ENCODE assay signal across 15 cellular contexts in genomic region chr2:54461251-54461650, GRCh38. TPM values are rescaled to one million over a fixed set of nuclear protein-coding genes. Genes with fewer than 3 reads are reported as not detected.
DNase-seq lines count a peak whose midpoint lies in the region; ATAC-seq, FAIRE-seq and TF ChIP-seq lines count a peak whose summit lies in the region.
"Had no signal": no experiment of that assay in that cellular context is flagged by ENCODE, and none has a peak within 500 bp of the region (broad histone marks: within the 10 kb centered on the region; RNA-seq: fewer than 3 reads in every experiment).

No MANE protein-coding gene starts in this region.

- H3K4me3 Mint-ChIP-seq in natural killer cell treated with Interleukin-12 subunit alpha and Interleukin-12 subunit beta and Interleukin-15 and Interleukin-18, amount 100 ng/mL, for 72 hours, result no peak overlapping the region
- H3K4me3 Mint-ChIP-seq: activated CD8-positive, alpha-beta memory T cell treated with anti-CD3 and anti-CD28 coated beads, Interleukin-2, amount 10 ng/mL, durations not matched to agents 7 days and 5 days; activated naive CD8-positive, alpha-beta T cell treated with anti-CD3 and anti-CD28 coated beads for 36 hours had no signal

- H3K4me3 ChIP-seq in AG10803 (ENCODE audit: low read length) (no peak overlapping the region), psoas muscle (peak overlapping the region; percentile 85)
- H3K4me3 ChIP-seq: GM12878 had no signal

- H3K36me3 ChIP-seq in psoas muscle (ENCODE audit: insufficient read depth in 1 of 2, low read depth in 1 of 2), result no peaks in the 10 kb centered on the region
- H3K36me3 ChIP-seq: BE2C had no signal

- peak overlapping the region; percentile 87 for H3K27ac ChIP-seq in psoas muscle
- H3K27ac ChIP-seq: RWPE1 had no signal

- no peaks in the 10 kb centered on the region for H3K36me3 Mint-ChIP-seq in natural killer cell treated with Interleukin-12 subunit alpha and Interleukin-12 subunit beta and Interleukin-15 and Interleukin-18, amount 100 ng/mL, for 72 hours
- H3K36me3 Mint-ChIP-seq: activated CD8-positive, alpha-beta memory T cell treated with anti-CD3 and anti-CD28 coated beads, Interleukin-2, amount 10 ng/mL, durations not matched to agents 7 days and 5 days; activated naive CD8-positive, alpha-beta T cell treated with anti-CD3 and anti-CD28 coated beads for 36 hours had no signal

- H3K27ac Mint-ChIP-seq in natural killer cell treated with Interleukin-12 subunit alpha and Interleukin-12 subunit beta and Interleukin-15 and Interleukin-18, amount 100 ng/mL, for 72 hours, result no peak overlapping the region
- H3K27ac Mint-ChIP-seq: activated CD8-positive, alpha-beta memory T cell treated with anti-CD3 and anti-CD28 coated beads, Interleukin-2, amount 10 ng/mL, durations not matched to agents 7 days and 5 days; activated naive CD8-positive, alpha-beta T cell treated with anti-CD3 and anti-CD28 coated beads for 36 hours had no signal

- ATAC-seq in psoas muscle (peak in 3 of 4 donors; percentile 14 to 58 (median 55)), GM18511 (IDR thresholded peaks at IDR 0.05; ENCODE audit: unreplicated experiment) (no peak)
- ATAC-seq in natural killer cell treated with Interleukin-12 subunit alpha and Interleukin-12 subunit beta and Interleukin-15 and Interleukin-18, amount 100 ng/mL, for 72 hours, result no peak
- ATAC-seq: activated CD8-positive, alpha-beta memory T cell treated with anti-CD3 and anti-CD28 coated beads, Interleukin-2, amount 10 ng/mL, durations not matched to agents 7 days and 5 days; GM12878 had no signal

- H3K27me3 ChIP-seq in psoas muscle (ENCODE audit: insufficient read depth in 3 of 3, low read length in 2 of 3), result no peaks in the 10 kb centered on the region
- H3K27me3 ChIP-seq: BE2C had no signal

- 10 to 24% (median 12%) methylated on average over 4 of the region's 4 CpGs for WGBS in psoas muscle, 3 donors

- intact Hi-C loops in psoas muscle (cut with DNase I), result no loop called here

- no peak for FAIRE-seq in GM12892 (lab: Jason Lieb, UNC)
- FAIRE-seq: GM12878 had no signal

- H3K4me1 ChIP-seq in psoas muscle, result peaks cover 61% of the 10 kb centered on the region
- H3K4me1 ChIP-seq: BE2C had no signal

- no peaks in the 10 kb centered on the region for H3K9me3 ChIP-seq in psoas muscle
- H3K9me3 ChIP-seq: BE2C had no signal

- H3K27me3 Mint-ChIP-seq in natural killer cell treated with Interleukin-12 subunit alpha and Interleukin-12 subunit beta and Interleukin-15 and Interleukin-18, amount 100 ng/mL, for 72 hours, result peaks cover 31 to 57% of the 10 kb centered on the region in 2 donors

- TF ChIP-seq CTCF in AG10803 (conservative IDR thresholded peaks at IDR 0.05; ENCODE audit: low read length) (no peak), psoas muscle (IDR thresholded peaks at IDR 0.05) (no peak)

- H3K4me1 Mint-ChIP-seq in natural killer cell treated with Interleukin-12 subunit alpha and Interleukin-12 subunit beta and Interleukin-15 and Interleukin-18, amount 100 ng/mL, for 72 hours (ENCODE audit: low read depth in 2 of 2), result peaks cover 6 to 9% of the 10 kb centered on the region in 2 donors

- no peak for TF ChIP-seq POLR2A in GM12892 (IDR thresholded peaks at IDR 0.05; ENCODE audit: low read depth, low read length)

- DNase-seq in AG10803 (ENCODE audit: low read depth), result peak; percentile 81
- peak; percentile 44 for DNase-seq in NCI-H69 (lab: John Stamatoyannopoulos, UW)
- peak; percentile 88 for DNase-seq in fibroblast of peridontal ligament (ENCODE audit: extremely low read depth)
- DNase-seq in psoas muscle, result no peak
- DNase-seq in GM12892 (ENCODE audit: insufficient read length), result no peak
- no peak for DNase-seq in natural killer cell treated with Interleukin-12 subunit alpha and Interleukin-12 subunit beta and Interleukin-15 and Interleukin-18, amount 100 ng/mL, for 72 hours (ENCODE audit: low spot score)
- DNase-seq in stimulated activated CD4-positive, alpha-beta T cell treated with anti-CD3 and anti-CD28 coated beads, Interleukin-4, amount 100 ng/mL, for 24 hours, result no peak
- DNase-seq: activated CD8-positive, alpha-beta memory T cell treated with anti-CD3 and anti-CD28 coated beads, Interleukin-2, amount 10 ng/mL, durations not matched to agents 7 days and 5 days; activated naive CD8-positive, alpha-beta T cell treated with anti-CD3 and anti-CD28 coated beads for 36 hours; BE2C; DMS79; NCI-H510A treated with DMSO at 0.1 percent for 48 hours had no signal

- no peaks in the 10 kb centered on the region for H3K9me3 Mint-ChIP-seq in natural killer cell treated with Interleukin-12 subunit alpha and Interleukin-12 subunit beta and Interleukin-15 and Interleukin-18, amount 100 ng/mL, for 72 hours
- H3K9me3 Mint-ChIP-seq: activated naive CD8-positive, alpha-beta T cell treated with anti-CD3 and anti-CD28 coated beads for 36 hours had no signal

RNA-seq across cellular contexts. Expression of gene SPTBN1, which starts 5.1 kb away (rescaled TPM):
- 100 to 1,000 TPM in 1 of 4 donors, 10 to 100 TPM in 3; 87.8 to 180 (median 96.2) TPM for total RNA-seq in psoas muscle
- 10 to 100 TPM; 22.9 to 56.1 (median 32.9) TPM for polyA plus RNA-seq in psoas muscle
- 51.8 TPM for polyA plus RNA-seq in GM12892 (2012; ENCODE audit: missing spikeins)
- total RNA-seq in natural killer cell treated with Interleukin-12 subunit alpha and Interleukin-12 subunit beta and Interleukin-15 and Interleukin-18, amount 100 ng/mL, for 72 hours, result 10 to 100 TPM; 39.1 to 41.8 TPM

Comparison
In these comparisons a context has a peak if more than half of its experiments do, and no peak if none do; other contexts are left out.
1. DNase-seq: peak in AG10803 (single experiment), NCI-H69 (single experiment) and fibroblast of peridontal ligament (single experiment); none in psoas muscle (0 of 2), GM12892 (single experiment), natural killer cell treated with Interleukin-12 subunit alpha and Interleukin-12 subunit beta and Interleukin-15 and Interleukin-18, amount 100 ng/mL, for 72 hours (single experiment) and stimulated activated CD4-positive, alpha-beta T cell treated with anti-CD3 and anti-CD28 coated beads, Interleukin-4, amount 100 ng/mL, for 24 hours (single experiment).
2. ATAC-seq: peak in psoas muscle (3 of 4); none in natural killer cell treated with Interleukin-12 subunit alpha and Interleukin-12 subunit beta and Interleukin-15 and Interleukin-18, amount 100 ng/mL, for 72 hours (0 of 2) and GM18511 (single experiment).